Comparison of ENCODE assay signal across 1 cellular context in the genomic region with DNA sequence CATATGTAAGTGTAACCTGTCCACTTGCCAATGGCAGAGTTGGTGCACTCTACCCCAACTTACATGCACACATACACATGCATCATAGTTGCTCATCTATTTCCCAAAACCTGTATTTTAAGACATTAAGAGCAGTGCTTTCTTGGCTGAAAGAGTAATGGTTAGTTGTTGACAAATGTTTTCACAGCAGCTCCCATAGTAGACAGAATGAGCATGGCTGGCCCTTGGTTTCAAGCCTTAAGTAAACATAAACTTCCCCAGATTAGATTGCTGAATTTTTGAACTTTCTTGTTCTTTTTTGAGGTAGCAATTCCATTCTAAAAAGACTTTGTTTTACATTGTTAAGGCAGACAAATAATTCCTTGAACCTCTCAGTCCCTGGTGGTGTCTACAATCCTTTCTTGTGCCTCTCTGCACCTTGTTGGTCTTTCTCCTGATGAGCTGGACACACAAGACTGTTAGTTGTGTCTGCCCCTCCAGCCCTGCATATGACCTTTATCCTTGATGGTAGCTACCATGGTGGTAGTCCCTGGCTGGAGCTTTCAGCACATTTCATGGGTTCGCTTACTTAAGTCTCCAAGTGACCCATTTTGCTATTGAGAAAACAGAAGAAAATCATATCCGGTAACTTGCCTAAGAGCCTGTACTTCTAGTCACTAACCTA.
TF ChIP-seq lines count a peak whose summit lies in the region.

No MANE protein-coding gene starts in this region.

TF ChIP-seq in HepG2, 621 proteins besides CTCF, POLR2A, EP300 and RAD21 (continued from another document and continues in another):
- TF ChIP-seq ZBTB3 (CRISPR knock-in tag; IDR thresholded peaks at IDR 0.05; ENCODE audit: borderline replicate concordance, low read depth) (no peak), ZSCAN25 (CRISPR knock-in tag; IDR thresholded peaks at IDR 0.05) (no peak), RFXANK (CRISPR knock-in tag; IDR thresholded peaks at IDR 0.05) (no peak), ZNF251 (CRISPR knock-in tag; IDR thresholded peaks at IDR 0.05) (no peak), KAT2B (IDR thresholded peaks at IDR 0.05; ENCODE audit: borderline replicate concordance, low read depth, low read length) (no peak), SOX13 (IDR thresholded peaks at IDR 0.05) (no peak), SOX13 (CRISPR knock-in tag; conservative IDR thresholded peaks at IDR 0.05 in 1 of 2, IDR thresholded peaks at IDR 0.05 in 1 of 2) (peak in 1 of 2 experiments; percentile 21; a peak in 1 of 4 replicates), PAWR (CRISPR knock-in tag; IDR thresholded peaks at IDR 0.05; ENCODE audit: borderline replicate concordance) (no peak), ETV6 (CRISPR knock-in tag; conservative IDR thresholded peaks at IDR 0.05) (no peak), ZFAT (CRISPR knock-in tag; conservative IDR thresholded peaks at IDR 0.05) (no peak), MXD3 (CRISPR knock-in tag; IDR thresholded peaks at IDR 0.05) (no peak), ZNF552 (CRISPR knock-in tag; IDR thresholded peaks at IDR 0.05; ENCODE audit: borderline replicate concordance) (no peak), ATF7 (IDR thresholded peaks at IDR 0.05) (no peak), ATF7 (CRISPR knock-in tag; IDR thresholded peaks at IDR 0.05) (no peak), HOXD1 (CRISPR knock-in tag; IDR thresholded peaks at IDR 0.05) (no peak), AKAP8 (CRISPR knock-in tag; IDR thresholded peaks at IDR 0.05) (no peak), ZNF207 (IDR thresholded peaks at IDR 0.05; ENCODE audit: borderline replicate concordance) (no peak), ZNF556 (CRISPR knock-in tag; IDR thresholded peaks at IDR 0.05; ENCODE audit: borderline replicate concordance) (no peak), ZKSCAN1 (IDR thresholded peaks at IDR 0.05; ENCODE audit: low read length) (no peak), RFXAP (CRISPR knock-in tag; IDR thresholded peaks at IDR 0.05; ENCODE audit: borderline replicate concordance) (no peak), ZNF441 (CRISPR knock-in tag; IDR thresholded peaks at IDR 0.05; ENCODE audit: borderline replicate concordance) (no peak), SMYD3 (CRISPR knock-in tag; IDR thresholded peaks at IDR 0.05) (no peak), ZNF546 (CRISPR knock-in tag; conservative IDR thresholded peaks at IDR 0.05) (no peak), ZNF180 (CRISPR knock-in tag; IDR thresholded peaks at IDR 0.05; ENCODE audit: borderline replicate concordance, low read depth) (no peak), ZNF563 (CRISPR knock-in tag; IDR thresholded peaks at IDR 0.05) (no peak), POLR2AphosphoS2 (IDR thresholded peaks at IDR 0.05; ENCODE audit: low read depth, low read length) (no peak), ZNF816 (CRISPR knock-in tag; IDR thresholded peaks at IDR 0.05; ENCODE audit: borderline replicate concordance) (no peak), RXRB (CRISPR knock-in tag; IDR thresholded peaks at IDR 0.05; ENCODE audit: borderline replicate concordance) (peak; percentile 14; the same call in 1 of the 2 replicates), ZNF317 (CRISPR knock-in tag; IDR thresholded peaks at IDR 0.05) (peak; percentile 50; the same call in 1 of the 2 replicates), ZIK1 (CRISPR knock-in tag; IDR thresholded peaks at IDR 0.05; ENCODE audit: borderline replicate concordance, low read depth) (no peak), ZNF574 (CRISPR knock-in tag; IDR thresholded peaks at IDR 0.05) (no peak), ZNF883 (CRISPR knock-in tag; IDR thresholded peaks at IDR 0.05; ENCODE audit: not compliant biosample characterization) (no peak), ETS1 (CRISPR knock-in tag; IDR thresholded peaks at IDR 0.05) (no peak), TEAD3 (CRISPR knock-in tag; optimal IDR thresholded peaks at IDR 0.05; ENCODE audit: borderline replicate concordance) (no peak), ARHGAP35 (CRISPR knock-in tag; IDR thresholded peaks at IDR 0.05; ENCODE audit: borderline replicate concordance) (no peak), NFKBIZ (CRISPR knock-in tag; IDR thresholded peaks at IDR 0.05) (no peak), ZNF383 (CRISPR knock-in tag; IDR thresholded peaks at IDR 0.05; ENCODE audit: borderline replicate concordance) (no peak), ZSCAN29 (CRISPR knock-in tag; conservative IDR thresholded peaks at IDR 0.05) (no peak), AGO2 (optimal IDR thresholded peaks at IDR 0.05; ENCODE audit: low read depth, low read length) (no peak), NONO (IDR thresholded peaks at IDR 0.05) (no peak), NONO (CRISPR knock-in tag; conservative IDR thresholded peaks at IDR 0.05) (no peak)
- TF ChIP-seq, protein P1, sequence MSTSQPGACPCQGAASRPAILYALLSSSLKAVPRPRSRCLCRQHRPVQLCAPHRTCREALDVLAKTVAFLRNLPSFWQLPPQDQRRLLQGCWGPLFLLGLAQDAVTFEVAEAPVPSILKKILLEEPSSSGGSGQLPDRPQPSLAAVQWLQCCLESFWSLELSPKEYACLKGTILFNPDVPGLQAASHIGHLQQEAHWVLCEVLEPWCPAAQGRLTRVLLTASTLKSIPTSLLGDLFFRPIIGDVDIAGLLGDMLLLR (CRISPR knock-in tag; IDR thresholded peaks at IDR 0.05): no peak
- TF ChIP-seq, protein P2, sequence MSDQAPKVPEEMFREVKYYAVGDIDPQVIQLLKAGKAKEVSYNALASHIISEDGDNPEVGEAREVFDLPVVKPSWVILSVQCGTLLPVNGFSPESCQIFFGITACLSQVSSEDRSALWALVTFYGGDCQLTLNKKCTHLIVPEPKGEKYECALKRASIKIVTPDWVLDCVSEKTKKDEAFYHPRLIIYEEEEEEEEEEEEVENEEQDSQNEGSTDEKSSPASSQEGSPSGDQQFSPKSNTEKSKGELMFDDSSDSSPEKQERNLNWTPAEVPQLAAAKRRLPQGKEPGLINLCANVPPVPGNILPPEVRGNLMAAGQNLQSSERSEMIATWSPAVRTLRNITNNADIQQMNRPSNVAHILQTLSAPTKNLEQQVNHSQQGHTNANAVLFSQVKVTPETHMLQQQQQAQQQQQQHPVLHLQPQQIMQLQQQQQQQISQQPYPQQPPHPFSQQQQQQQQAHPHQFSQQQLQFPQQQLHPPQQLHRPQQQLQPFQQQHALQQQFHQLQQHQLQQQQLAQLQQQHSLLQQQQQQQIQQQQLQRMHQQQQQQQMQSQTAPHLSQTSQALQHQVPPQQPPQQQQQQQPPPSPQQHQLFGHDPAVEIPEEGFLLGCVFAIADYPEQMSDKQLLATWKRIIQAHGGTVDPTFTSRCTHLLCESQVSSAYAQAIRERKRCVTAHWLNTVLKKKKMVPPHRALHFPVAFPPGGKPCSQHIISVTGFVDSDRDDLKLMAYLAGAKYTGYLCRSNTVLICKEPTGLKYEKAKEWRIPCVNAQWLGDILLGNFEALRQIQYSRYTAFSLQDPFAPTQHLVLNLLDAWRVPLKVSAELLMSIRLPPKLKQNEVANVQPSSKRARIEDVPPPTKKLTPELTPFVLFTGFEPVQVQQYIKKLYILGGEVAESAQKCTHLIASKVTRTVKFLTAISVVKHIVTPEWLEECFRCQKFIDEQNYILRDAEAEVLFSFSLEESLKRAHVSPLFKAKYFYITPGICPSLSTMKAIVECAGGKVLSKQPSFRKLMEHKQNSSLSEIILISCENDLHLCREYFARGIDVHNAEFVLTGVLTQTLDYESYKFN (CRISPR knock-in tag; conservative IDR thresholded peaks at IDR 0.05): peak; percentile 27; the same call in 1 of the 2 replicates
- TF ChIP-seq, protein P3, sequence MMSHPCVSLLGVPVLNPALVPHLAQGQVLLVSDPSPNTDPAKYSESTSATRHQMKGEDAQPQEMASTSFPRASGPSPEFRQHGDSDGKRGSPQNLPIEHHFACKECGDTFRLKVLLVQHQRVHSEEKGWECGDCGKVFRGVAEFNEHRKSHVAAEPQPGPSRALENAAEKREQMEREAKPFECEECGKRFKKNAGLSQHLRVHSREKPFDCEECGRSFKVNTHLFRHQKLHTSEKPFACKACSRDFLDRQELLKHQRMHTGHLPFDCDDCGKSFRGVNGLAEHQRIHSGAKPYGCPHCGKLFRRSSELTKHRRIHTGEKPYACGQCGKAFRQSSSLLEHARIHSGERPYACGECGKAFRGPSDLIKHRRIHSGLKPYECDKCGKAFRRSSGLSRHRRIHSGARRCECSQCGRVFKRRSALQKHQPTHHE (CRISPR knock-in tag; IDR thresholded peaks at IDR 0.05; ENCODE audit: borderline replicate concordance): no peak
- TF ChIP-seq, protein P4, sequence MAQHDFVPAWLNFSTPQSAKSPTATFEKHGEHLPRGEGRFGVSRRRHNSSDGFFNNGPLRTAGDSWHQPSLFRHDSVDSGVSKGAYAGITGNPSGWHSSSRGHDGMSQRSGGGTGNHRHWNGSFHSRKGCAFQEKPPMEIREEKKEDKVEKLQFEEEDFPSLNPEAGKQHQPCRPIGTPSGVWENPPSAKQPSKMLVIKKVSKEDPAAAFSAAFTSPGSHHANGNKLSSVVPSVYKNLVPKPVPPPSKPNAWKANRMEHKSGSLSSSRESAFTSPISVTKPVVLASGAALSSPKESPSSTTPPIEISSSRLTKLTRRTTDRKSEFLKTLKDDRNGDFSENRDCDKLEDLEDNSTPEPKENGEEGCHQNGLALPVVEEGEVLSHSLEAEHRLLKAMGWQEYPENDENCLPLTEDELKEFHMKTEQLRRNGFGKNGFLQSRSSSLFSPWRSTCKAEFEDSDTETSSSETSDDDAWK (CRISPR knock-in tag; IDR thresholded peaks at IDR 0.05): no peak
- TF ChIP-seq, protein P5, sequence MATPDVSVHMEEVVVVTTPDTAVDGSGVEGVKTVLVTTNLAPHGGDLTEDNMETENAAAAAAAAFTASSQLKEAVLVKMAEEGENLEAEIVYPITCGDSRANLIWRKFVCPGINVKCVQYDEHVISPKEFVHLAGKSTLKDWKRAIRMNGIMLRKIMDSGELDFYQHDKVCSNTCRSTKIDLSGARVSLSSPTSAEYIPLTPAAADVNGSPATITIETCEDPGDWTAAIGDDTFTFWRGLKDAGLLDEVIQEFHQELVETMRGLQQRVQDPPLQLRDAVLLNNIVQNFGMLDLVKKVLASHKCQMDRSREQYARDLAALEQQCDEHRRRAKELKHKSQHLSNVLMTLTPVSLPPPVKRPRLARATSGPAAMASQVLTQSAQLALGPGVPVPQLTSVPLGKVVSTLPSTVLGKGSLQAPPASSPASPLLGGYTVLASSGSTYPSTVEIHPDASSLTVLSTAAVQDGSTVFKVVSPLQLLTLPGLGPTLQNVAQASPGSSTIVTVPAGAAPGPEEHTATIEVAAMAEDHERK (CRISPR knock-in tag; IDR thresholded peaks at IDR 0.05; ENCODE audit: low read depth): no peak
